Comparison of ENCODE assay signal across 9 cellular contexts in the genomic region with DNA sequence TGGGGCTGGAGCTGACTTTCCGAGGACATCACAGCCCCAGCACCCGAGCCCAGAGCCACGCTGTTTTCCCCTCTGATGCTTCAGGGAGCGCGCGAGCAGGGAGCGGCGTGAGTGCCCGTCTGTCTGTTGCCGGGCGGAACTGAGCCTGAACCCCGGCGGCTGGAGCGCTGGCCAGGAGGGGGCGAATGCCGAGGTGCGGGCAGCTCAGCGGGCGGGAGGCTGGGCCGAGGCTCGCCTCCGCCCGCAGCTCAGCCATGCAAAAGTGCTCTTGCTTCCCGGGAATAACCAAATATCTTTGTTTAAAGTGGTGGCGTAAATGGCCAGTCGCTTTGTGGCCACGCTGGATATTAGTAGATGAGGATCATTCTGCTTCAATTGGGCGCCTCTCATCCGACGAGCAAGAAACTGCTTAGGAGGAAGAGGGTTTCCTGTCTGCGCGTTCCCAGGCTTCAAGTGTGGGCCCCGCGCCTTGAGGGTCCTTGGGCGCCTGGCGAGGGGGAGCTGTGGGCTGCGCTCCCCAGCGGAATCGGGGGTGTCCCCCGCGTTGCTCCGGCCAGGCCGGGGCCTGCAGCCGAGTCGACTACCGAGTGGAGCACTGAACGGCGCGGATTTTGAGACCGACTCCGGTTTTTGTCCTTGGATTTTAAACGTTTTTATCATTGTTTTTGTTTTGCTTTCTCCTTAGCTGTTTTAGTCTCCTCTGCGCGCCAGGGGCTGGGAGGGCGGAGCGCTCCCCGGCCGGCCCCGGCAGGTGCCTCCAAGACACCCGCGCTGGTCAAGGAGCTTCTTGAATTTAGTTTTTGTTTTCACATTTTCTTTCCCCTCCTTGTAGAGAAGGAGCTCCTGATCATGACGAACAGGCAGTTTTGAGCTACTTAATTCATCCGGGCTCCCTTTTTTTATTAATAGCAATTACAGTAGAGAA. TPM values are rescaled to one million over a fixed set of nuclear protein-coding genes. Genes with fewer than 3 reads are reported as not detected.
DNase-seq lines count a peak whose midpoint lies in the region; ATAC-seq, FAIRE-seq and TF ChIP-seq lines count a peak whose summit lies in the region.
"Had no signal": no experiment of that assay in that cellular context is flagged by ENCODE, and none has a peak within 500 bp of the region (broad histone marks: within the 10 kb centered on the region; RNA-seq: fewer than 3 reads in every experiment).

No MANE protein-coding gene starts in this region.

- no peaks in the 10 kb centered on the region for H4K20me1 ChIP-seq in astrocyte (ENCODE audit: insufficient read depth, low read length)

- H3K27me3 ChIP-seq in astrocyte (ENCODE audit: insufficient read depth, low read length): peaks cover 80% of the 10 kb centered on the region
- H3K27me3 ChIP-seq in right lobe of liver: peaks cover 35 to 71% of the 10 kb centered on the region in 2 donors

- peak; percentile 42 to 71 (median 65) for ATAC-seq in right lobe of liver

- H3K4me3 ChIP-seq in astrocyte (ENCODE audit: insufficient read depth, low read depth, low read length) (peak overlapping the region; percentile 10), right lobe of liver (no peak overlapping the region)

- no peak overlapping the region for H3K9ac ChIP-seq in astrocyte (ENCODE audit: low read length)

- peaks cover 6% of the 10 kb centered on the region for H3K4me1 ChIP-seq in astrocyte (ENCODE audit: insufficient read depth, low read length)
- H3K4me1 ChIP-seq in right lobe of liver: peaks cover 0 to 44% (median 13%) of the 10 kb centered on the region in 4 donors

- TF ChIP-seq POLR2A in right lobe of liver (IDR thresholded peaks at IDR 0.05): no peak

- no peaks in the 10 kb centered on the region for H3K36me3 ChIP-seq in astrocyte (ENCODE audit: insufficient read depth, low read length)
- no peaks in the 10 kb centered on the region for H3K36me3 ChIP-seq in right lobe of liver

- H3K4me3 Mint-ChIP-seq in astrocyte (ENCODE audit: unreplicated experiment): no peak overlapping the region
- H3K4me3 Mint-ChIP-seq: activated B cell treated with CpG ODN at 0.5 μM for 24 hours had no signal

- H3K9me3 ChIP-seq in astrocyte (ENCODE audit: insufficient read depth, low read depth, low read length): no peaks in the 10 kb centered on the region
- no peaks in the 10 kb centered on the region for H3K9me3 ChIP-seq in right lobe of liver

- H3K27me3 Mint-ChIP-seq in astrocyte (ENCODE audit: low read depth, unreplicated experiment): peaks cover 70% of the 10 kb centered on the region

- no peak overlapping the region for H3K27ac Mint-ChIP-seq in astrocyte (ENCODE audit: unreplicated experiment)
- H3K27ac Mint-ChIP-seq: activated B cell treated with CpG ODN at 0.5 μM for 24 hours had no signal

- H3K4me2 ChIP-seq in astrocyte (ENCODE audit: low read length): peak overlapping the region; percentile 67

- H3K9me3 Mint-ChIP-seq in astrocyte (ENCODE audit: unreplicated experiment): peaks cover 16% of the 10 kb centered on the region
- H3K9me3 Mint-ChIP-seq: activated B cell treated with CpG ODN at 0.5 μM for 24 hours had no signal

- WGBS in right lobe of liver (ENCODE audit: insufficient coverage, low coverage, low lambda C conversion rate, missing lambda C conversion rate): 3% methylated on average over 24 of the region's 63 CpGs

- peaks cover 2% of the 10 kb centered on the region for H3K4me1 Mint-ChIP-seq in astrocyte (ENCODE audit: low read depth, unreplicated experiment)

- DNase-seq in NCI-H2081 (lab: John Stamatoyannopoulos, UW): peak; percentile 53 to 70
- DNase-seq in NCI-H2081 treated with DMSO at 0.1 percent for 48 hours (lab: John Stamatoyannopoulos, UW): no peak
- DNase-seq in NCI-H1105 treated with DMSO at 0.1 percent for 48 hours (lab: John Stamatoyannopoulos, UW): peak; percentile 79
- no peak for DNase-seq in astrocyte (ENCODE audit: low read depth)
- DNase-seq in right lobe of liver: peak in 2 of 3 donors; percentile 48 to 60
- DNase-seq in KG1 (lab: John Stamatoyannopoulos, UW): no peak
- DNase-seq in cerebellar cortex (ENCODE audit: low spot score): no peak
- DNase-seq in mucosa of gallbladder (ENCODE audit: low spot score): no peak
- DNase-seq: activated B cell treated with CpG ODN at 0.5 μM for 24 hours had no signal

- no peak overlapping the region for H3K27ac ChIP-seq in astrocyte (ENCODE audit: low read depth, low read length)
- no peak overlapping the region for H3K27ac ChIP-seq in right lobe of liver

- FAIRE-seq in astrocyte (lab: Jason Lieb, UNC): no peak

- intact Hi-C loops in right lobe of liver (cut with DNase I): no loop called here

- H2AFZ ChIP-seq in astrocyte (ENCODE audit: low read depth, low read length): peak overlapping the region; percentile 18

- H3K36me3 Mint-ChIP-seq in astrocyte (ENCODE audit: low read depth, unreplicated experiment): peaks cover 3% of the 10 kb centered on the region

- H3K79me2 ChIP-seq in astrocyte (ENCODE audit: insufficient read depth, low read length): no peaks in the 10 kb centered on the region

- TF ChIP-seq CTCF in astrocyte (IDR thresholded peaks at IDR 0.05; ENCODE audit: insufficient read depth, low read depth, low read length) (no peak), right lobe of liver (IDR thresholded peaks at IDR 0.05) (peak; percentile 14 to 32 (median 26))

RNA-seq across cellular contexts. Expression of a gene that starts 0.8 kb away (rescaled TPM):
- total RNA-seq in astrocyte: not detected in 2 replicates
- total RNA-seq in right lobe of liver: not detected
- total RNA-seq in mucosa of gallbladder: 0.26 TPM
- total RNA-seq: activated B cell treated with CpG ODN at 0.5 μM for 24 hours had no signal

Comparison
In these comparisons a context has a peak if more than half of its experiments do, and no peak if none do; other contexts are left out.
1. DNase-seq: peak in NCI-H2081 (2 of 2), NCI-H1105 treated with DMSO at 0.1 percent for 48 hours (single experiment) and right lobe of liver (2 of 3); none in NCI-H2081 treated with DMSO at 0.1 percent for 48 hours (single experiment), astrocyte (single experiment), KG1 (single experiment), cerebellar cortex (single experiment) and mucosa of gallbladder (single experiment).